Comparison of ENCODE assay signal across 8 cellular contexts in genomic region chr12:6830286-6830892, GRCh38. TPM values are rescaled to one million over a fixed set of nuclear protein-coding genes. Genes with fewer than 3 reads are reported as not detected.
DNase-seq lines count a peak whose midpoint lies in the region; ATAC-seq and TF ChIP-seq lines count a peak whose summit lies in the region.
"Had no signal": no experiment of that assay in that cellular context is flagged by ENCODE, and none has a peak within 500 bp of the region (broad histone marks: within the 10 kb centered on the region; RNA-seq: fewer than 3 reads in every experiment).

No MANE protein-coding gene starts in this region.

- peaks cover 12 to 35% of the 10 kb centered on the region in 2 experiments for H3K4me1 ChIP-seq in HCT116 (ENCODE audit: control insufficient read depth in 1 of 2, insufficient read depth in 2 of 2, low read length in 2 of 2)

- TF ChIP-seq EP300 in neural cell (conservative IDR thresholded peaks at IDR 0.05; ENCODE audit: poor library complexity, severe bottlenecking): no peak

- H3K27me3 ChIP-seq in HCT116 (ENCODE audit: insufficient read depth, low read length): no peaks in the 10 kb centered on the region
- no peaks in the 10 kb centered on the region for H3K27me3 ChIP-seq in brain microvascular endothelial cell (replicated peaks)
- H3K27me3 ChIP-seq in neural cell (ENCODE audit: insufficient read depth, low read depth, low read length): no peaks in the 10 kb centered on the region

- peaks cover 31% of the 10 kb centered on the region for H3K79me2 ChIP-seq in HCT116 (ENCODE audit: insufficient read depth, low read length)
- H3K79me2 ChIP-seq in neural cell (replicated peaks; ENCODE audit: insufficient read depth, low read length): peaks cover 17% of the 10 kb centered on the region

- H3K4me3 ChIP-seq in HCT116 (replicated peaks in 1 of 2; ENCODE audit: low read depth in 1 of 2, low read length in 2 of 2) (peak overlapping the region in 1 of 2 experiments; percentile 79; a peak in 2 of 4 replicates), brain microvascular endothelial cell (ENCODE audit: low read depth, low read length) (peak overlapping the region; percentile 91), neural cell (ENCODE audit: low read length) (peak overlapping the region; percentile 99)

- no peaks in the 10 kb centered on the region for H3K9me3 ChIP-seq in HCT116 (ENCODE audit: control insufficient read depth in 1 of 2, insufficient read depth in 1 of 2, low read depth in 1 of 2, low read length in 2 of 2)
- no peaks in the 10 kb centered on the region for H3K9me3 ChIP-seq in neural cell (ENCODE audit: low read length)

- H3K9me2 ChIP-seq in HCT116 (ENCODE audit: insufficient read depth) (no peaks in the 10 kb centered on the region), neural cell (ENCODE audit: insufficient read depth, low read length) (no peaks in the 10 kb centered on the region)

- POLR2A ChIA-PET in HCT116 (lab: Charles Lee): interaction anchor here (1.5 to 3.6 kb wide), 4 partner anchors 10 to 106 kb away, joined by 3 to 12 read pairs (median 7); partner anchors contain the start of genes CDCA3, GNB3 and USP5

- in situ Hi-C loops in brain microvascular endothelial cell (cut with HindIII; ENCODE audit: low pct_ligation_motif_present, low sequenced_read_pairs): no loop called here

- DNase-seq in HCT116 (ENCODE audit: low read depth, low spot score) (no peak), brain microvascular endothelial cell (no peak), GDM1 (lab: John Stamatoyannopoulos, UW) (no peak), COLO829 (ENCODE audit: low spot score) (no peak)
- no peak for DNase-seq in stimulated activated CD4-positive, alpha-beta T cell treated with anti-CD3 and anti-CD28 coated beads, Interleukin-15, amount 100 ng/mL, for 24 hours
- DNase-seq: DND-41, NCI-H1092 treated with DMSO at 0.1 percent for 48 hours had no signal

- BruUV-seq in HCT116 (replicated peaks; lab: Mats Ljungman, UMichigan): no TSS peak

- H3K4me2 ChIP-seq in HCT116 (ENCODE audit: low read length) (peak overlapping the region; percentile 87), neural cell (ENCODE audit: low read length) (no peak overlapping the region)

- H3K9ac ChIP-seq in HCT116 (ENCODE audit: low read length) (peak overlapping the region; percentile 99; the same call in 1 of the 2 replicates), neural cell (ENCODE audit: low read length) (peak overlapping the region; percentile 95)

- RAD21 ChIA-PET in HCT116 (lab: Charles Lee; ENCODE audit: low non-redundant PET in 1 of 2, low total read pairs in 2 of 2, uncharacterized antibody in 2 of 2, unreplicated experiment in 2 of 2): no interaction called here

- no peak for TF ChIP-seq POLR2A in HCT116 (IDR thresholded peaks at IDR 0.05; ENCODE audit: borderline replicate concordance, extremely low read depth, insufficient read depth, insufficient read length)

- H2AFZ ChIP-seq in HCT116 (ENCODE audit: low read depth, low read length, poor library complexity, severe bottlenecking): no peak overlapping the region
- no peak overlapping the region for H2AFZ ChIP-seq in neural cell (ENCODE audit: low read depth, low read length)

- no peak for ATAC-seq in HCT116

- TF ChIP-seq CTCF in HCT116 (IDR thresholded peaks at IDR 0.05 in 2 of 3, conservative IDR thresholded peaks at IDR 0.05 in 1 of 3; ENCODE audit: borderline replicate concordance in 1 of 3, insufficient read depth in 1 of 3, low read depth in 2 of 3, low read length in 2 of 3) (no peak), brain microvascular endothelial cell (IDR thresholded peaks at IDR 0.05; ENCODE audit: low read depth, low read length, missing control alignments) (no peak), neural cell (IDR thresholded peaks at IDR 0.05; ENCODE audit: poor library complexity, severe bottlenecking) (no peak)

- peak overlapping the region; percentile 88 for H3K27ac ChIP-seq in HCT116 (ENCODE audit: low read depth, low read length)
- H3K27ac ChIP-seq in brain microvascular endothelial cell: no peak overlapping the region
- no peak overlapping the region for H3K27ac ChIP-seq in neural cell (ENCODE audit: low read length)

- CTCF ChIA-PET in HCT116 (lab: Charles Lee): interaction anchor here (1.8 to 2.7 kb wide), 3 partner anchors 21 to 77 kb away, joined by 5 to 8 read pairs (median 8); partner anchors contain the start of genes CDCA3, MLF2, PTMS and USP5

- intact Hi-C loops in HCT116 (cut with micrococcal nuclease): no loop called here

- H3K36me3 ChIP-seq in HCT116 (ENCODE audit: control insufficient read depth in 1 of 2, insufficient read depth in 2 of 2, low read length in 2 of 2) (peaks cover 8 to 28% of the 10 kb centered on the region in 2 experiments; a peak in 3 of 4 replicates), brain microvascular endothelial cell (replicated peaks) (peaks cover 38% of the 10 kb centered on the region), neural cell (ENCODE audit: insufficient read depth, low read length) (no peaks in the 10 kb centered on the region)

- H4K20me1 ChIP-seq in HCT116 (ENCODE audit: insufficient read depth): no peaks in the 10 kb centered on the region
- H4K20me1 ChIP-seq in neural cell (ENCODE audit: insufficient read depth): no peaks in the 10 kb centered on the region

- peaks cover 5% of the 10 kb centered on the region for H3F3A ChIP-seq in neural cell (ENCODE audit: insufficient read depth, low read length, poor library complexity, severe bottlenecking)

- TF ChIP-seq RAD21 in HCT116 (IDR thresholded peaks at IDR 0.05; ENCODE audit: low read depth) (no peak), neural cell (conservative IDR thresholded peaks at IDR 0.05) (no peak)

TF ChIP-seq in HCT116, 20 proteins besides CTCF, POLR2A, EP300 and RAD21:
- TF ChIP-seq ATF3 (IDR thresholded peaks at IDR 0.05): no peak
- TF ChIP-seq EGR1 (IDR thresholded peaks at IDR 0.05; ENCODE audit: low read depth): no peak
- no peak for TF ChIP-seq EZH2 (IDR thresholded peaks at IDR 0.05)
- no peak for TF ChIP-seq ELF1 (IDR thresholded peaks at IDR 0.05; ENCODE audit: borderline replicate concordance, low read depth)
- TF ChIP-seq, protein P1, sequence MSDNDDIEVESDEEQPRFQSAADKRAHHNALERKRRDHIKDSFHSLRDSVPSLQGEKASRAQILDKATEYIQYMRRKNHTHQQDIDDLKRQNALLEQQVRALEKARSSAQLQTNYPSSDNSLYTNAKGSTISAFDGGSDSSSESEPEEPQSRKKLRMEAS (IDR thresholded peaks at IDR 0.05): no peak
- no peak for TF ChIP-seq SIN3A (IDR thresholded peaks at IDR 0.05; ENCODE audit: low read depth)
- TF ChIP-seq TCF7L2 (IDR thresholded peaks at IDR 0.05; ENCODE audit: borderline replicate concordance, extremely low read depth, insufficient read depth, insufficient read length): no peak
TF ChIP-seq in HCT116: peak in this region for 0.

TF ChIP-seq in neural cell, 6 proteins besides CTCF, POLR2A, EP300 and RAD21:
- TF ChIP-seq EZH2 (IDR thresholded peaks at IDR 0.05; ENCODE audit: borderline replicate concordance, insufficient read depth, low read length, poor library complexity, severe bottlenecking) (no peak), MXI1 (conservative IDR thresholded peaks at IDR 0.05; ENCODE audit: poor library complexity, severe bottlenecking) (no peak), POLR2AphosphoS5 (IDR thresholded peaks at IDR 0.05) (no peak), SMC3 (conservative IDR thresholded peaks at IDR 0.05; ENCODE audit: poor library complexity) (no peak), TAF1 (IDR thresholded peaks at IDR 0.05; ENCODE audit: low read depth) (no peak)
- TF ChIP-seq, protein P2, sequence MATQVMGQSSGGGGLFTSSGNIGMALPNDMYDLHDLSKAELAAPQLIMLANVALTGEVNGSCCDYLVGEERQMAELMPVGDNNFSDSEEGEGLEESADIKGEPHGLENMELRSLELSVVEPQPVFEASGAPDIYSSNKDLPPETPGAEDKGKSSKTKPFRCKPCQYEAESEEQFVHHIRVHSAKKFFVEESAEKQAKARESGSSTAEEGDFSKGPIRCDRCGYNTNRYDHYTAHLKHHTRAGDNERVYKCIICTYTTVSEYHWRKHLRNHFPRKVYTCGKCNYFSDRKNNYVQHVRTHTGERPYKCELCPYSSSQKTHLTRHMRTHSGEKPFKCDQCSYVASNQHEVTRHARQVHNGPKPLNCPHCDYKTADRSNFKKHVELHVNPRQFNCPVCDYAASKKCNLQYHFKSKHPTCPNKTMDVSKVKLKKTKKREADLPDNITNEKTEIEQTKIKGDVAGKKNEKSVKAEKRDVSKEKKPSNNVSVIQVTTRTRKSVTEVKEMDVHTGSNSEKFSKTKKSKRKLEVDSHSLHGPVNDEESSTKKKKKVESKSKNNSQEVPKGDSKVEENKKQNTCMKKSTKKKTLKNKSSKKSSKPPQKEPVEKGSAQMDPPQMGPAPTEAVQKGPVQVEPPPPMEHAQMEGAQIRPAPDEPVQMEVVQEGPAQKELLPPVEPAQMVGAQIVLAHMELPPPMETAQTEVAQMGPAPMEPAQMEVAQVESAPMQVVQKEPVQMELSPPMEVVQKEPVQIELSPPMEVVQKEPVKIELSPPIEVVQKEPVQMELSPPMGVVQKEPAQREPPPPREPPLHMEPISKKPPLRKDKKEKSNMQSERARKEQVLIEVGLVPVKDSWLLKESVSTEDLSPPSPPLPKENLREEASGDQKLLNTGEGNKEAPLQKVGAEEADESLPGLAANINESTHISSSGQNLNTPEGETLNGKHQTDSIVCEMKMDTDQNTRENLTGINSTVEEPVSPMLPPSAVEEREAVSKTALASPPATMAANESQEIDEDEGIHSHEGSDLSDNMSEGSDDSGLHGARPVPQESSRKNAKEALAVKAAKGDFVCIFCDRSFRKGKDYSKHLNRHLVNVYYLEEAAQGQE (IDR thresholded peaks at IDR 0.05; ENCODE audit: borderline replicate concordance): no peak

RNA-seq across cellular contexts. Expression of gene P3H3, which starts 2.2 kb away (rescaled TPM):
- total RNA-seq in HCT116 (2021; ENCODE audit: unreplicated experiment): 32.2 TPM
- polyA plus RNA-seq in HCT116 (2012): 24.3 and 25.5 TPM in 2 replicates
- 58.9 and 66.1 TPM in 2 replicates for polyA plus RNA-seq in neural cell
- polyA minus RNA-seq in neural cell: 27.4 and 32.6 TPM in 2 replicates

RNA-seq across cellular contexts. Expression of gene GPR162, which starts 8.8 kb away (rescaled TPM):
- total RNA-seq in HCT116 (2021; ENCODE audit: unreplicated experiment): 2.3 TPM
- polyA plus RNA-seq in HCT116 (2012): 2.8 and 2.9 TPM in 2 replicates
- 82.8 and 117 TPM in 2 replicates for polyA plus RNA-seq in neural cell
- 80.7 and 91.5 TPM in 2 replicates for polyA minus RNA-seq in neural cell

RNA-seq across cellular contexts. Expression of gene GNB3, which starts 10.3 kb away (rescaled TPM):
- total RNA-seq in HCT116 (2021; ENCODE audit: unreplicated experiment): 8.7 TPM
- polyA plus RNA-seq in HCT116 (2012): 8.5 and 9.8 TPM in 2 replicates
- polyA plus RNA-seq in neural cell: 18.8 and 19.0 TPM in 2 replicates
- 4.4 and 4.5 TPM in 2 replicates for polyA minus RNA-seq in neural cell

RNA-seq across cellular contexts. Expression of gene CDCA3, which starts 20.7 kb away (rescaled TPM):
- total RNA-seq in HCT116 (2021; ENCODE audit: unreplicated experiment): 63.0 TPM
- polyA plus RNA-seq in HCT116 (2012): 72.5 and 92.7 TPM in 2 replicates
- polyA plus RNA-seq in neural cell: 4.1 and 7.3 TPM in 2 replicates
- polyA minus RNA-seq in neural cell: 4.9 and 5.8 TPM in 2 replicates

RNA-seq across cellular contexts. Expression of gene USP5, which starts 21.6 kb away (rescaled TPM):
- total RNA-seq in HCT116 (2021; ENCODE audit: unreplicated experiment): 175 TPM
- polyA plus RNA-seq in HCT116 (2012): 76.8 and 88.7 TPM in 2 replicates
- polyA plus RNA-seq in neural cell: 120 and 130 TPM in 2 replicates
- polyA minus RNA-seq in neural cell: 104 and 125 TPM in 2 replicates
